Comparison of ENCODE assay signal across 13 cellular contexts in genomic region chr13:91358384-91358776, GRCh38. TPM values are rescaled to one million over a fixed set of nuclear protein-coding genes. Genes with fewer than 3 reads are reported as not detected.
DNase-seq lines count a peak whose midpoint lies in the region; ATAC-seq and TF ChIP-seq lines count a peak whose summit lies in the region.
"Had no signal": no experiment of that assay in that cellular context is flagged by ENCODE, and none has a peak within 500 bp of the region (broad histone marks: within the 10 kb centered on the region; RNA-seq: fewer than 3 reads in every experiment).

No MANE protein-coding gene starts in this region.

- H3K9me3 ChIP-seq in MM.1S (replicated peaks; ENCODE audit: insufficient read depth, low read length) (no peaks in the 10 kb centered on the region), hepatocyte (ENCODE audit: low read depth) (no peaks in the 10 kb centered on the region)

- H3K79me2 ChIP-seq in MM.1S (ENCODE audit: low read length) = no peaks in the 10 kb centered on the region
- peaks cover 7% of the 10 kb centered on the region for H3K79me2 ChIP-seq in hepatocyte

- peaks cover 50% of the 10 kb centered on the region for H3K36me3 Mint-ChIP-seq in activated CD4-positive, alpha-beta T cell treated with anti-CD3 and anti-CD28 coated beads, Interleukin-2, amount 10 ng/mL, durations not matched to agents 7 days and 5 days (ENCODE audit: low read depth)
- H3K36me3 Mint-ChIP-seq in WTC11 = peaks cover 40% of the 10 kb centered on the region
- peaks cover 59% of the 10 kb centered on the region for H3K36me3 Mint-ChIP-seq in stimulated activated effector memory CD8-positive, alpha-beta T cell treated with anti-CD3 and anti-CD28 coated beads, Interleukin-12 subunit alpha, Interleukin-12 subunit beta, amount 100 ng/mL, for 72 hours

- H3F3A ChIP-seq in MM.1S (ENCODE audit: insufficient read depth, low read length) = peaks cover 17% of the 10 kb centered on the region

- H3K27ac Mint-ChIP-seq in activated CD4-positive, alpha-beta T cell treated with anti-CD3 and anti-CD28 coated beads, Interleukin-2, amount 10 ng/mL, durations not matched to agents 7 days and 5 days = peak overlapping the region; percentile 25
- H3K27ac Mint-ChIP-seq in WTC11 = peak overlapping the region; percentile 82
- peak overlapping the region; percentile 35 for H3K27ac Mint-ChIP-seq in stimulated activated effector memory CD8-positive, alpha-beta T cell treated with anti-CD3 and anti-CD28 coated beads, Interleukin-12 subunit alpha, Interleukin-12 subunit beta, amount 100 ng/mL, for 72 hours

- 69% methylated on average over 2 of the region's 2 CpGs for WGBS in hepatocyte (ENCODE audit: low lambda C conversion rate, missing lambda C conversion rate)

- H4K20me1 ChIP-seq in MM.1S (ENCODE audit: insufficient read depth, low read length) = no peaks in the 10 kb centered on the region; the same call in 1 of the 2 replicates
- H4K20me1 ChIP-seq in hepatocyte (ENCODE audit: insufficient read depth, poor library complexity, severe bottlenecking) = peaks cover 10% of the 10 kb centered on the region

- TF ChIP-seq POLR2A in NB4 (IDR thresholded peaks at IDR 0.05; ENCODE audit: extremely low read depth, insufficient read length) = peak; percentile 18

- DNase-seq in activated CD4-positive, alpha-beta T cell treated with anti-CD3 and anti-CD28 coated beads, Interleukin-2, amount 10 ng/mL, durations not matched to agents 7 days and 5 days = no peak
- DNase-seq in activated CD4-positive, alpha-beta T cell treated with anti-CD3 and anti-CD28 coated beads, Interleukin-2, amount 50 U/mL, for 4 hours = no peak
- DNase-seq in NB4 (ENCODE audit: low read depth) = peak; percentile 57
- no peak for DNase-seq in WTC11 (ENCODE audit: low spot score)
- DNase-seq in stimulated activated effector memory CD8-positive, alpha-beta T cell treated with anti-CD3 and anti-CD28 coated beads, Interleukin-12 subunit alpha, Interleukin-12 subunit beta, amount 100 ng/mL, for 72 hours (ENCODE audit: low spot score in 2 of 2) = no peak
- no peak for DNase-seq in foreskin melanocyte
- no peak for DNase-seq in MM.1S
- no peak for DNase-seq in hepatocyte (ENCODE audit: low spot score)
- DNase-seq: activated CD8-positive, alpha-beta memory T cell treated with anti-CD3 and anti-CD28 coated beads, Interleukin-2, amount 50 U/mL, for 48 hours; amygdala; dermis blood vessel endothelial cell; NCI-H1436 treated with DMSO at 0.1 percent for 48 hours had no signal

- no peak overlapping the region for H3K9ac ChIP-seq in MM.1S (ENCODE audit: low read length)

- no peak overlapping the region for H3K4me3 ChIP-seq in NB4 (ENCODE audit: low read depth, low read length)
- no peak overlapping the region for H3K4me3 ChIP-seq in MM.1S (ENCODE audit: low read length)
- H3K4me3 ChIP-seq in hepatocyte = no peak overlapping the region

- H3K27me3 Mint-ChIP-seq in activated CD4-positive, alpha-beta T cell treated with anti-CD3 and anti-CD28 coated beads, Interleukin-2, amount 10 ng/mL, durations not matched to agents 7 days and 5 days = no peaks in the 10 kb centered on the region
- H3K27me3 Mint-ChIP-seq in WTC11 (ENCODE audit: low read depth) = no peaks in the 10 kb centered on the region

- H3K4me2 ChIP-seq in MM.1S (ENCODE audit: low read depth, low read length) = no peak overlapping the region
- H3K4me2 ChIP-seq in hepatocyte = no peak overlapping the region

- CTCF ChIA-PET in activated CD4-positive, alpha-beta T cell treated with anti-CD3 and anti-CD28 coated beads, Interleukin-2, amount 10 ng/mL, durations not matched to agents 7 days and 5 days (lab: Charles Lee) = no interaction called here
- CTCF ChIA-PET in WTC11 (lab: Charles Lee) = interaction anchor here (0.6 kb wide), 1 partner anchor 289 kb away, joined by 3 read pairs; no protein-coding TSS in a partner anchor

- H3K27me3 ChIP-seq in MM.1S (replicated peaks; ENCODE audit: insufficient read depth, low read length) (no peaks in the 10 kb centered on the region), hepatocyte (no peaks in the 10 kb centered on the region)

- no peak overlapping the region for H3K4me3 Mint-ChIP-seq in activated CD4-positive, alpha-beta T cell treated with anti-CD3 and anti-CD28 coated beads, Interleukin-2, amount 10 ng/mL, durations not matched to agents 7 days and 5 days
- no peak overlapping the region for H3K4me3 Mint-ChIP-seq in WTC11
- H3K4me3 Mint-ChIP-seq in stimulated activated effector memory CD8-positive, alpha-beta T cell treated with anti-CD3 and anti-CD28 coated beads, Interleukin-12 subunit alpha, Interleukin-12 subunit beta, amount 100 ng/mL, for 72 hours = no peak overlapping the region
- H3K4me3 Mint-ChIP-seq: T-helper 2 cell treated with Interferon-gamma antibody and Interleukin-4, amounts not matched to agents 5 μg/mL and 100 μg/mL, for 36 hours had no signal

- POLR2A ChIA-PET in activated CD4-positive, alpha-beta T cell treated with anti-CD3 and anti-CD28 coated beads, Interleukin-2, amount 10 ng/mL, durations not matched to agents 7 days and 5 days (lab: Charles Lee) = no interaction called here
- POLR2A ChIA-PET in WTC11 (lab: Charles Lee) = interaction anchor here (0.5 to 0.7 kb wide), 2 partner anchors 12 to 212 kb away, joined by 3 read pairs; no protein-coding TSS in a partner anchor

- peaks cover 22% of the 10 kb centered on the region for H3K4me1 Mint-ChIP-seq in activated CD4-positive, alpha-beta T cell treated with anti-CD3 and anti-CD28 coated beads, Interleukin-2, amount 10 ng/mL, durations not matched to agents 7 days and 5 days
- H3K4me1 Mint-ChIP-seq in WTC11 = peaks cover 17% of the 10 kb centered on the region
- peaks cover 10% of the 10 kb centered on the region for H3K4me1 Mint-ChIP-seq in stimulated activated effector memory CD8-positive, alpha-beta T cell treated with anti-CD3 and anti-CD28 coated beads, Interleukin-12 subunit alpha, Interleukin-12 subunit beta, amount 100 ng/mL, for 72 hours

- no peaks in the 10 kb centered on the region for H3K9me3 Mint-ChIP-seq in activated CD4-positive, alpha-beta T cell treated with anti-CD3 and anti-CD28 coated beads, Interleukin-2, amount 10 ng/mL, durations not matched to agents 7 days and 5 days
- H3K9me3 Mint-ChIP-seq in WTC11 = no peaks in the 10 kb centered on the region
- H3K9me3 Mint-ChIP-seq in stimulated activated effector memory CD8-positive, alpha-beta T cell treated with anti-CD3 and anti-CD28 coated beads, Interleukin-12 subunit alpha, Interleukin-12 subunit beta, amount 100 ng/mL, for 72 hours = no peaks in the 10 kb centered on the region
- H3K9me3 Mint-ChIP-seq: T-helper 2 cell treated with Interferon-gamma antibody and Interleukin-4, amounts not matched to agents 5 μg/mL and 100 μg/mL, for 36 hours had no signal

- peak; percentile 2; the same call in 1 of the 2 replicates for ATAC-seq in WTC11
- no peak for ATAC-seq in stimulated activated effector memory CD8-positive, alpha-beta T cell treated with anti-CD3 and anti-CD28 coated beads, Interleukin-12 subunit alpha, Interleukin-12 subunit beta, amount 100 ng/mL, for 72 hours

- H3K9me2 ChIP-seq in MM.1S (replicated peaks; ENCODE audit: insufficient read depth, low read length) (no peaks in the 10 kb centered on the region), hepatocyte (replicated peaks; ENCODE audit: insufficient read depth) (no peaks in the 10 kb centered on the region)

- H3K27ac ChIP-seq in MM.1S (ENCODE audit: low read length) = no peak overlapping the region
- H3K27ac ChIP-seq in hepatocyte = no peak overlapping the region

- H2AFZ ChIP-seq in MM.1S (ENCODE audit: low read length) = no peak overlapping the region
- no peak overlapping the region for H2AFZ ChIP-seq in hepatocyte

- no peak for TF ChIP-seq CTCF in NB4 (IDR thresholded peaks at IDR 0.05; ENCODE audit: low read depth, low read length)
- no peak for TF ChIP-seq CTCF in WTC11 (IDR thresholded peaks at IDR 0.05)
- TF ChIP-seq CTCF in MM.1S (IDR thresholded peaks at IDR 0.05; ENCODE audit: low read length) = no peak
- no peak for TF ChIP-seq CTCF in hepatocyte (IDR thresholded peaks at IDR 0.05; ENCODE audit: poor library complexity)

- H3K4me1 ChIP-seq in MM.1S (ENCODE audit: low read length) (no peaks in the 10 kb centered on the region), hepatocyte (ENCODE audit: insufficient read depth) (peaks cover 9% of the 10 kb centered on the region)

- no peaks in the 10 kb centered on the region; the same call in 1 of the 2 replicates for H3K36me3 ChIP-seq in MM.1S (replicated peaks; ENCODE audit: insufficient read depth, low read length)
- H3K36me3 ChIP-seq in hepatocyte (replicated peaks; ENCODE audit: insufficient read depth, low read depth) = no peaks in the 10 kb centered on the region

TF ChIP-seq in WTC11, 78 proteins besides CTCF, POLR2A, EP300 and RAD21 (continues in another document):
- TF ChIP-seq ZNF423 (CRISPR knock-in tag; IDR thresholded peaks at IDR 0.05) = no peak
- no peak for TF ChIP-seq TP53 (CRISPR knock-in tag; IDR thresholded peaks at IDR 0.05)
- TF ChIP-seq MLX (CRISPR knock-in tag; IDR thresholded peaks at IDR 0.05) = no peak
- TF ChIP-seq EMX1 (CRISPR knock-in tag; IDR thresholded peaks at IDR 0.05) = 0 out of 2 replicates have a peak, but pooled peaks have one; percentile 69
- TF ChIP-seq ZNF416 (CRISPR knock-in tag; IDR thresholded peaks at IDR 0.05) = 0 out of 2 replicates have a peak, but pooled peaks have one; percentile 58
- TF ChIP-seq PRRX2 (CRISPR knock-in tag; IDR thresholded peaks at IDR 0.05) = peak; percentile 78

RNA-seq across cellular contexts. Expression of gene MIR17HG, which starts 10.9 kb away (rescaled TPM):
- 1 to 10 TPM; 8.1 to 8.7 TPM for total RNA-seq in activated CD4-positive, alpha-beta T cell treated with anti-CD3 and anti-CD28 coated beads, Interleukin-2, amount 10 ng/mL, durations not matched to agents 7 days and 5 days
- 33.4 to 37.1 TPM (median 36.7 TPM) in 3 replicates for total RNA-seq in WTC11 (2021)
- 6.6 and 8.4 TPM in 2 replicates for total RNA-seq in hepatocyte
- polyA plus RNA-seq in hepatocyte = 1.7 and 2.6 TPM in 2 replicates

RNA-seq across cellular contexts. Expression of gene GPC5, which starts 40.0 kb away (rescaled TPM):
- under 1 TPM in 1 of 2 experiments, not detected in 1; 0.06 TPM for total RNA-seq in activated CD4-positive, alpha-beta T cell treated with anti-CD3 and anti-CD28 coated beads, Interleukin-2, amount 10 ng/mL, durations not matched to agents 7 days and 5 days
- total RNA-seq in WTC11 (2021) = 0.46 to 0.89 TPM (median 0.50 TPM) in 3 replicates
- 5.4 and 8.7 TPM in 2 replicates for total RNA-seq in hepatocyte
- 3.9 and 4.7 TPM in 2 replicates for polyA plus RNA-seq in hepatocyte

Comparison
In these comparisons a context has a peak if more than half of its experiments do, and no peak if none do; other contexts are left out.
1. H3K27ac Mint-ChIP-seq: peak in every context shown above with its lines; median percentile 82 in WTC11; 35 in stimulated activated effector memory CD8-positive, alpha-beta T cell treated with anti-CD3 and anti-CD28 coated beads, Interleukin-12 subunit alpha, Interleukin-12 subunit beta, amount 100 ng/mL, for 72 hours; 25 in activated CD4-positive, alpha-beta T cell treated with anti-CD3 and anti-CD28 coated beads, Interleukin-2, amount 10 ng/mL, durations not matched to agents 7 days and 5 days.